ENCODE assay signal across 8 cellular contexts in genomic region chr13:44575035-44575434, GRCh38. TPM values are rescaled to one million over a fixed set of nuclear protein-coding genes. Genes with fewer than 3 reads are reported as not detected.
A peak's percentile ranks its signal among the peaks of the same experiment; 100 is the strongest.
DNase-seq lines count a peak whose midpoint lies in the region; ATAC-seq and TF ChIP-seq lines count a peak whose summit lies in the region.

No MANE protein-coding gene starts in this region.

- intact Hi-C loops in dorsolateral prefrontal cortex (cut with DNase I): loop anchor here in 1 of 2 donors (5.0 kb wide), 2 partner anchors 397 to 767 kb away; partner anchors contain the start of gene TPT1

- peaks cover 52% of the 10 kb centered on the region for H3K4me1 ChIP-seq in Loucy (ENCODE audit: insufficient read depth, low read length, poor library complexity, severe bottlenecking)

- no peaks in the 10 kb centered on the region for H3K36me3 ChIP-seq in Loucy (ENCODE audit: insufficient read depth, low read length)

- no peaks in the 10 kb centered on the region for H3K36me3 Mint-ChIP-seq in natural killer cell treated with Interleukin-12 subunit alpha and Interleukin-12 subunit beta and Interleukin-15 and Interleukin-18, amount 100 ng/mL, for 72 hours

- H3K4me3 ChIP-seq in AG10803 (ENCODE audit: low read length) (peak overlapping the region; percentile 77), Loucy (ENCODE audit: low read length, poor library complexity, severe bottlenecking) (peak overlapping the region; percentile 80), dorsolateral prefrontal cortex (peak overlapping the region; percentile 55 to 100 (median 89))

- H3K27ac ChIP-seq in dorsolateral prefrontal cortex: peak overlapping the region in 45 of 59 donors; percentile 22 to 99 (median 98)

- peak overlapping the region; percentile 93 for H3K4me3 Mint-ChIP-seq in natural killer cell treated with Interleukin-12 subunit alpha and Interleukin-12 subunit beta and Interleukin-15 and Interleukin-18, amount 100 ng/mL, for 72 hours

- TF ChIP-seq CTCF in AG10803 (conservative IDR thresholded peaks at IDR 0.05; ENCODE audit: low read length) (no peak), Loucy (conservative IDR thresholded peaks at IDR 0.05; ENCODE audit: low read length) (no peak), dorsolateral prefrontal cortex (IDR thresholded peaks at IDR 0.05 in 54 of 56, conservative IDR thresholded peaks at IDR 0.05 in 2 of 56; ENCODE audit: low read depth in 1 of 56, partially characterized antibody in 56 of 56) (no peak)

- no peaks in the 10 kb centered on the region for H3K9me2 ChIP-seq in Loucy (replicated peaks; ENCODE audit: low read depth, low read length)

- ATAC-seq in natural killer cell treated with Interleukin-12 subunit alpha and Interleukin-12 subunit beta and Interleukin-15 and Interleukin-18, amount 100 ng/mL, for 72 hours: no peak
- ATAC-seq in GM18505 (IDR thresholded peaks at IDR 0.05; ENCODE audit: unreplicated experiment): no peak
- ATAC-seq in GM21576 (IDR thresholded peaks at IDR 0.05; ENCODE audit: unreplicated experiment): no peak

- H3K27ac Mint-ChIP-seq in natural killer cell treated with Interleukin-12 subunit alpha and Interleukin-12 subunit beta and Interleukin-15 and Interleukin-18, amount 100 ng/mL, for 72 hours: peak overlapping the region; percentile 77 to 86

- no peaks in the 10 kb centered on the region for H3K9me3 ChIP-seq in Loucy (ENCODE audit: insufficient read depth, low read depth, low read length)

- no peaks in the 10 kb centered on the region for H3K27me3 ChIP-seq in Loucy (ENCODE audit: insufficient read depth, low read length, poor library complexity, severe bottlenecking)
- no peaks in the 10 kb centered on the region for H3K27me3 ChIP-seq in dorsolateral prefrontal cortex

- no peaks in the 10 kb centered on the region for H3K9me3 Mint-ChIP-seq in natural killer cell treated with Interleukin-12 subunit alpha and Interleukin-12 subunit beta and Interleukin-15 and Interleukin-18, amount 100 ng/mL, for 72 hours

- H3K9ac ChIP-seq in Loucy (ENCODE audit: low read depth, low read length, poor library complexity, severe bottlenecking): peak overlapping the region; percentile 82

- H4K20me1 ChIP-seq in Loucy (ENCODE audit: insufficient read depth, low read length, poor library complexity, severe bottlenecking): peaks cover 38% of the 10 kb centered on the region

- TF ChIP-seq POLR2A in GM18505 (IDR thresholded peaks at IDR 0.05; ENCODE audit: borderline replicate concordance, extremely low read depth, insufficient read depth, insufficient read length): no peak

- H3K4me1 Mint-ChIP-seq in natural killer cell treated with Interleukin-12 subunit alpha and Interleukin-12 subunit beta and Interleukin-15 and Interleukin-18, amount 100 ng/mL, for 72 hours (ENCODE audit: low read depth in 2 of 2): peaks cover 31 to 33% of the 10 kb centered on the region in 2 donors

- no peaks in the 10 kb centered on the region for H3K27me3 Mint-ChIP-seq in natural killer cell treated with Interleukin-12 subunit alpha and Interleukin-12 subunit beta and Interleukin-15 and Interleukin-18, amount 100 ng/mL, for 72 hours

- peak overlapping the region; percentile 89 for H3K4me2 ChIP-seq in Loucy (ENCODE audit: low read depth, low read length, poor library complexity, severe bottlenecking)

- no peak for DNase-seq in AG10803 (ENCODE audit: low read depth)
- no peak for DNase-seq in dorsolateral prefrontal cortex
- DNase-seq in natural killer cell treated with Interleukin-12 subunit alpha and Interleukin-12 subunit beta and Interleukin-15 and Interleukin-18, amount 100 ng/mL, for 72 hours (ENCODE audit: low spot score): no peak
- no peak for DNase-seq in effector CD8-positive, alpha-beta T cell (lab: John Stamatoyannopoulos, UW)
- DNase-seq in DMS153 treated with DMSO at 0.1 percent for 48 hours (lab: John Stamatoyannopoulos, UW; ENCODE audit: unreplicated experiment): no peak

- H2AFZ ChIP-seq in Loucy (ENCODE audit: low read length): no peak overlapping the region

- no peaks in the 10 kb centered on the region for H3F3A ChIP-seq in Loucy (ENCODE audit: low read depth)

- H3K79me2 ChIP-seq in Loucy (ENCODE audit: insufficient read depth, low read length): peaks cover 60% of the 10 kb centered on the region

RNA-seq across cellular contexts. Expression of gene TSC22D1, which starts 1.1 kb away (rescaled TPM):
- 100 to 1,000 TPM; 179 to 705 (median 421) TPM for total RNA-seq in dorsolateral prefrontal cortex
- 10 to 100 TPM in 1 of 2 donors, 1 to 10 TPM in 1; 6.4 to 13.2 TPM for total RNA-seq in natural killer cell treated with Interleukin-12 subunit alpha and Interleukin-12 subunit beta and Interleukin-15 and Interleukin-18, amount 100 ng/mL, for 72 hours

Comparison
In these comparisons a context has a peak if more than half of its experiments do, and no peak if none do; other contexts are left out.
1. RNA of gene TSC22D1, which starts 1.1 kb away (total RNA-seq): 179 to 705 TPM in dorsolateral prefrontal cortex; 6.4 to 13.2 TPM in natural killer cell treated with Interleukin-12 subunit alpha and Interleukin-12 subunit beta and Interleukin-15 and Interleukin-18, amount 100 ng/mL, for 72 hours; every median in the first group is over 10 times any median in the second.
2. Peak in every context shown above with its lines, with median percentiles within 50 percentile points of each other: H3K4me3 ChIP-seq.